1 cellular context compared by ENCODE assay signal in genomic region chr12:122984612-122985358, GRCh38.
TF ChIP-seq lines count a peak whose summit lies in the region.

No MANE protein-coding gene starts in this region.

TF ChIP-seq in K562, 482 proteins besides CTCF, POLR2A, EP300 and RAD21 (continued from another document):
- TF ChIP-seq ELK3 (CRISPR knock-in tag; IDR thresholded peaks at IDR 0.05) (no peak), STAT5B (CRISPR knock-in tag; IDR thresholded peaks at IDR 0.05) (no peak), ZNF395 (CRISPR knock-in tag; IDR thresholded peaks at IDR 0.05) (0 out of 2 replicates have a peak, but pooled peaks have one; percentile 11), SRSF1 (IDR thresholded peaks at IDR 0.05; ENCODE audit: low read depth, low read length) (no peak), SRSF3 (IDR thresholded peaks at IDR 0.05; ENCODE audit: insufficient read depth, low read length) (no peak), ZNF175 (CRISPR knock-in tag; IDR thresholded peaks at IDR 0.05; ENCODE audit: low read depth) (no peak), RBM22 (IDR thresholded peaks at IDR 0.05; ENCODE audit: low read depth, low read length, poor library complexity, severe bottlenecking) (peak; percentile 27), HSF4 (CRISPR knock-in tag; IDR thresholded peaks at IDR 0.05; ENCODE audit: borderline replicate concordance) (no peak), ZNF121 (CRISPR knock-in tag; conservative IDR thresholded peaks at IDR 0.05) (no peak), KLF13 (tag; IDR thresholded peaks at IDR 0.05; ENCODE audit: borderline replicate concordance, low read depth) (no peak), ETS1 (conservative IDR thresholded peaks at IDR 0.05; ENCODE audit: control insufficient read depth, low read depth, low read length) (no peak), GTF2E2 (tag; IDR thresholded peaks at IDR 0.05) (no peak), PRDM10 (IDR thresholded peaks at IDR 0.05; ENCODE audit: partially characterized antibody) (no peak), EGR1 (conservative IDR thresholded peaks at IDR 0.05) (peak; percentile 84), MLX (CRISPR knock-in tag; conservative IDR thresholded peaks at IDR 0.05) (no peak), ZNF274 (IDR thresholded peaks at IDR 0.05; ENCODE audit: borderline replicate concordance, low read depth, low read length) (no peak), NFRKB (IDR thresholded peaks at IDR 0.05; ENCODE audit: low read depth) (no peak), POLR2G (IDR thresholded peaks at IDR 0.05; ENCODE audit: low read depth, low read length) (peak; percentile 72), ZNF316 (IDR thresholded peaks at IDR 0.05) (0 out of 2 replicates have a peak, but pooled peaks have one; percentile 2)
